9 cellular contexts compared by ENCODE assay signal in genomic region chr15:43832485-43832884, GRCh38. TPM values are rescaled to one million over a fixed set of nuclear protein-coding genes. Genes with fewer than 3 reads are reported as not detected.
"Had no signal": no experiment of that assay in that cellular context is flagged by ENCODE, and none has a peak within 500 bp of the region (broad histone marks: within the 10 kb centered on the region; RNA-seq: fewer than 3 reads in every experiment).

No MANE protein-coding gene starts in this region.

RNA-seq across cellular contexts. Expression of gene SERINC4, which starts 32.5 kb away (rescaled TPM):
- total RNA-seq: bronchial epithelial cell, dermis blood vessel endothelial cell, epithelial cell of proximal tubule, left ventricle myocardium superior, lung microvascular endothelial cell, myocyte, osteoblast, upper lobe of right lung had no signal
- polyA plus RNA-seq: hepatocyte had no signal
